ENCODE assay signal across 20 cellular contexts in genomic region chr1:60055336-60055735, GRCh38. TPM values are rescaled to one million over a fixed set of nuclear protein-coding genes. Genes with fewer than 3 reads are reported as not detected.
A peak's percentile ranks its signal among the peaks of the same experiment; 100 is the strongest.
DNase-seq lines count a peak whose midpoint lies in the region; ATAC-seq, FAIRE-seq and TF ChIP-seq lines count a peak whose summit lies in the region.
"Had no signal": no experiment of that assay in that cellular context is flagged by ENCODE, and none has a peak within 500 bp of the region (broad histone marks: within the 10 kb centered on the region; RNA-seq: fewer than 3 reads in every experiment).

No MANE protein-coding gene starts in this region.

- no peak for TF ChIP-seq POLR2A in suprapubic skin (IDR thresholded peaks at IDR 0.05)

- DNase-seq in Daoy (ENCODE audit: low read depth) (peak; percentile 43), NCI-H226 (peak; percentile 70), bronchial epithelial cell (ENCODE audit: low read depth) (peak; percentile 49), iris pigment epithelial cell (ENCODE audit: low read depth) (peak; percentile 74), suprapubic skin (ENCODE audit: low spot score in 2 of 2) (no peak)
- no peak for DNase-seq in stimulated activated naive CD4-positive, alpha-beta T cell treated with Interleukin-2 at 50 U/mL for 16 hours (lab: John Stamatoyannopoulos, UW)
- DNase-seq in stimulated activated CD4-positive, alpha-beta T cell treated with anti-CD3 and anti-CD28 coated beads, Interleukin-2, amount 100 ng/mL, for 24 hours, result no peak
- DNase-seq: Caco-2, DMS79, Kasumi-1, MV-4-11, NCI-H1417 treated with DMSO at 0.1 percent for 48 hours, NCI-H2029 treated with DMSO at 0.1 percent for 48 hours, NCI-H524 treated with DMSO at 0.1 percent for 48 hours, OCI-M1 had no signal

- no peak for TF ChIP-seq EP300 in suprapubic skin (IDR thresholded peaks at IDR 0.05)

- no peaks in the 10 kb centered on the region for H3K4me1 ChIP-seq in suprapubic skin
- H3K4me1 ChIP-seq: A549, Caco-2 had no signal

- H3K27ac ChIP-seq in suprapubic skin, result no peak overlapping the region
- H3K27ac ChIP-seq: A549, RWPE1 had no signal

- H3K4me3 ChIP-seq in bronchial epithelial cell (ENCODE audit: low read depth, low read length) (no peak overlapping the region), suprapubic skin (no peak overlapping the region)
- H3K4me3 ChIP-seq: A549 had no signal

- H3K27me3 ChIP-seq in bronchial epithelial cell (ENCODE audit: control insufficient read depth, insufficient read depth, low read length) (no peaks in the 10 kb centered on the region), suprapubic skin (no peaks in the 10 kb centered on the region)

- no peak for FAIRE-seq in bronchial epithelial cell (lab: Jason Lieb, UNC)
- FAIRE-seq: A549, H54 had no signal

- no peak for TF ChIP-seq CTCF in bronchial epithelial cell (IDR thresholded peaks at IDR 0.05; ENCODE audit: insufficient read depth, low read length, severe bottlenecking)
- TF ChIP-seq CTCF in suprapubic skin (IDR thresholded peaks at IDR 0.05), result no peak

- ATAC-seq in GM21529 (IDR thresholded peaks at IDR 0.05; ENCODE audit: unreplicated experiment), result no peak
- ATAC-seq: A549 had no signal

- H3K9me3 ChIP-seq in suprapubic skin, result no peaks in the 10 kb centered on the region
- H3K9me3 ChIP-seq: A549, Caco-2 had no signal

- H3K36me3 ChIP-seq in bronchial epithelial cell (ENCODE audit: control insufficient read depth, insufficient read depth, low read length) (no peaks in the 10 kb centered on the region), suprapubic skin (no peaks in the 10 kb centered on the region)

RNA-seq across cellular contexts. Expression of gene C1orf87, which starts 18.2 kb away (rescaled TPM):
- total RNA-seq in Daoy (2014; rRNA removed; shearing (Covaris generic)), result not detected in 2 replicates
- not detected in 2 replicates for total RNA-seq in bronchial epithelial cell
- not detected for total RNA-seq in suprapubic skin
- total RNA-seq: Caco-2, SK-MEL-5 had no signal

Comparison
In these comparisons a context has a peak if more than half of its experiments do, and no peak if none do; other contexts are left out.
1. DNase-seq: peak in Daoy (single experiment), NCI-H226 (single experiment), bronchial epithelial cell (single experiment) and iris pigment epithelial cell (single experiment); none in stimulated activated naive CD4-positive, alpha-beta T cell treated with Interleukin-2 at 50 U/mL for 16 hours (single experiment), stimulated activated CD4-positive, alpha-beta T cell treated with anti-CD3 and anti-CD28 coated beads, Interleukin-2, amount 100 ng/mL, for 24 hours (0 of 2) and suprapubic skin (0 of 2).